Comparison of ENCODE assay signal across 29 cellular contexts in genomic region chr12:2756756-2757155, GRCh38.
"Had no signal": no experiment of that assay in that cellular context is flagged by ENCODE, and none has a peak within 500 bp of the region (broad histone marks: within the 10 kb centered on the region; RNA-seq: fewer than 3 reads in every experiment).

No MANE protein-coding gene starts in this region.

- H3K4me3 ChIP-seq: adrenal gland, body of pancreas, breast epithelium, MG63, SJCRH30, SK-N-MC had no signal

- H3K27me3 ChIP-seq: adrenal gland, body of pancreas, breast epithelium, SJCRH30 had no signal

- DNase-seq: activated CD4-positive, alpha-beta T cell treated with anti-CD3 and anti-CD28 coated beads for 36 hours; activated CD4-positive, alpha-beta T cell treated with anti-CD3 and anti-CD28 coated beads, Interleukin-2, amount 10 ng/mL, durations not matched to agents 7 days and 5 days; activated CD4-positive, alpha-beta T cell treated with anti-CD3 and anti-CD28 coated beads, Interleukin-2, amount 50 U/mL, for 48 hours; activated CD8-positive, alpha-beta T cell treated with anti-CD3 and anti-CD28 coated beads, Interleukin-2, amount 10 ng/mL, durations not matched to agents 7 days and 5 days; activated gamma-delta T cell treated with Interleukin-2 at 50 U/mL for 16 hours; activated naive CD4-positive, alpha-beta T cell treated with anti-CD3 and anti-CD28 coated beads for 36 hours; activated T-cell treated with anti-CD3 and anti-CD28 coated beads, Interleukin-2, amount 50 U/mL, for 24 hours; body of pancreas; Kasumi-1; KG1; MG63; NCI-H1105; NCI-H1417 treated with DMSO at 0.1 percent for 48 hours; NCI-H1694; NCI-H1930; NCI-H2081 treated with DMSO at 0.1 percent for 48 hours; NCI-H2171; NCI-H510A; NCI-H748 treated with DMSO at 0.1 percent for 48 hours; SHP77; SJCRH30; T1000 had no signal

- H3K9me3 Mint-ChIP-seq: activated CD4-positive, alpha-beta T cell treated with anti-CD3 and anti-CD28 coated beads, Interleukin-2, amount 10 ng/mL, durations not matched to agents 7 days and 5 days; activated naive CD4-positive, alpha-beta T cell treated with anti-CD3 and anti-CD28 coated beads for 36 hours; activated T-cell treated with anti-CD3 and anti-CD28 coated beads, Interleukin-2, amount 50 U/mL, for 24 hours; activated T-helper 1 cell treated with anti-CD3 and anti-CD28 coated beads, Interleukin-12 subunit alpha, Interleukin-12 subunit beta, Interleukin-2, Interleukin-4 antibody, amounts not matched to agents 30 ng/mL and 10 ng/mL and 1 ng/mL, durations not matched to agents 14 hours and 24 hours and 36 hours had no signal

- H3K27ac Mint-ChIP-seq: activated CD4-positive, alpha-beta T cell treated with anti-CD3 and anti-CD28 coated beads for 36 hours; activated CD4-positive, alpha-beta T cell treated with anti-CD3 and anti-CD28 coated beads, Interleukin-2, amount 10 ng/mL, durations not matched to agents 7 days and 5 days; activated CD8-positive, alpha-beta T cell treated with anti-CD3 and anti-CD28 coated beads, Interleukin-2, amount 10 ng/mL, durations not matched to agents 7 days and 5 days; activated naive CD4-positive, alpha-beta T cell treated with anti-CD3 and anti-CD28 coated beads for 36 hours; activated naive CD4-positive, alpha-beta T cell treated with anti-CD3 and anti-CD28 coated beads, Interleukin-2, amount 50 U/mL, for 72 hours; activated T-cell treated with anti-CD3 and anti-CD28 coated beads, Interleukin-2, amount 50 U/mL, for 24 hours; activated T-helper 1 cell treated with anti-CD3 and anti-CD28 coated beads, Interleukin-12 subunit alpha, Interleukin-12 subunit beta, Interleukin-2, Interleukin-4 antibody, amounts not matched to agents 30 ng/mL and 10 ng/mL and 1 ng/mL, durations not matched to agents 14 hours and 24 hours and 36 hours had no signal

- H3K4me1 Mint-ChIP-seq: activated CD4-positive, alpha-beta T cell treated with anti-CD3 and anti-CD28 coated beads for 36 hours; activated CD4-positive, alpha-beta T cell treated with anti-CD3 and anti-CD28 coated beads, Interleukin-2, amount 10 ng/mL, durations not matched to agents 7 days and 5 days had no signal

- H3K36me3 ChIP-seq: adrenal gland, breast epithelium, MG63, SJCRH30 had no signal

- H3K27ac ChIP-seq: adrenal gland, body of pancreas, breast epithelium, SJCRH30, SK-N-MC had no signal

- H3K4me1 ChIP-seq: adrenal gland, breast epithelium, SJCRH30 had no signal

- ATAC-seq: activated CD4-positive, alpha-beta T cell treated with anti-CD3 and anti-CD28 coated beads for 36 hours; activated CD4-positive, CD25-positive, alpha-beta regulatory T cell treated with anti-CD3 and anti-CD28 coated beads, Interleukin-2, amount 50 U/mL, for 24 hours; activated CD8-positive, alpha-beta T cell treated with anti-CD3 and anti-CD28 coated beads, Interleukin-2, amount 10 ng/mL, durations not matched to agents 7 days and 5 days; activated naive CD4-positive, alpha-beta T cell treated with anti-CD3 and anti-CD28 coated beads, Interleukin-2, amount 50 U/mL, for 72 hours; body of pancreas; Panc1 had no signal

- H3K9me3 ChIP-seq: adrenal gland, body of pancreas, breast epithelium, SJCRH30 had no signal

- H3K4me3 Mint-ChIP-seq: activated CD4-positive, alpha-beta T cell treated with anti-CD3 and anti-CD28 coated beads for 36 hours; activated CD4-positive, alpha-beta T cell treated with anti-CD3 and anti-CD28 coated beads, Interleukin-2, amount 10 ng/mL, durations not matched to agents 7 days and 5 days; activated CD8-positive, alpha-beta T cell treated with anti-CD3 and anti-CD28 coated beads, Interleukin-2, amount 10 ng/mL, durations not matched to agents 7 days and 5 days; activated naive CD4-positive, alpha-beta T cell treated with anti-CD3 and anti-CD28 coated beads for 36 hours; activated T-cell treated with anti-CD3 and anti-CD28 coated beads, Interleukin-2, amount 50 U/mL, for 24 hours; activated T-helper 1 cell treated with anti-CD3 and anti-CD28 coated beads, Interleukin-12 subunit alpha, Interleukin-12 subunit beta, Interleukin-2, Interleukin-4 antibody, amounts not matched to agents 30 ng/mL and 10 ng/mL and 1 ng/mL, durations not matched to agents 14 hours and 24 hours and 36 hours had no signal
